In the genomic region with DNA sequence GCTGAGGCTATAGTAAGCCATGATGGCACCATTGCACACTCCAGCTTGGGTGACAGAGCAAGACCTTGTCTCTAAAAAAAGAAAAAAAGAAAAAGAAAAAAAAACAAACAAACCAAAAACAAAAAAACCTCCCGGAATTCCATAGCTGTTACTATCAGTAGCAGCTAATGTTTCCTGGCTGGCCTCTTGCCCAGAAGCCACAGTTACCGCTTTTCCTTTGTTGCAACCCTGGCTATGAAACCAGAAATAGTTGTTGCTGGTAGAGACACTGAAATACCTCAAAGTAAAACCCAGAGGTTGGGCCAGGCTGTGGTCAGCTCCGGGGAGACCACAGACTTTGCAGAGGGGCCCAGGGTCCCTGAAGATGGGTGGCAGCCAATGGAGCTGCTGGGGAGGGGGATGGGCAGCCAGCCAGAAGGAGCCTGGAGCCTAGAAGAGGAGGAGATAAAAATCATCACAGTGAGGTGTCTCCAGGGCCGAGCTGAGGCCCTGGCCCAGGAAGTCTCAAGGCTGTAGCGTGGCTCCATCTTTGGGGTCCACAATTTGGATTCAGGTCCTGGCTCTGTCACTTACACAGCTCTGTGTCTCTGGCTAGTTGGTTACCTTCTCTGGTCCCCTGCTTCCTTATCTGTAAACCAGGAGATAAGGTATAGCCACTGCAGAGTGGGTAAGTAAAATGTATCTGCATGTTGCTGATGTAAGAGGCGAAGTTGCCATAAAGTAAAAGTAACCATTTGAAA, we compare ENCODE assay signal across 1 cellular context.
TF ChIP-seq lines count a peak whose summit lies in the region.

No MANE protein-coding gene starts in this region.

TF ChIP-seq in K562, 482 proteins besides CTCF, POLR2A, EP300 and RAD21 (continued from another document and continues in another):
- TF ChIP-seq, protein P1, sequence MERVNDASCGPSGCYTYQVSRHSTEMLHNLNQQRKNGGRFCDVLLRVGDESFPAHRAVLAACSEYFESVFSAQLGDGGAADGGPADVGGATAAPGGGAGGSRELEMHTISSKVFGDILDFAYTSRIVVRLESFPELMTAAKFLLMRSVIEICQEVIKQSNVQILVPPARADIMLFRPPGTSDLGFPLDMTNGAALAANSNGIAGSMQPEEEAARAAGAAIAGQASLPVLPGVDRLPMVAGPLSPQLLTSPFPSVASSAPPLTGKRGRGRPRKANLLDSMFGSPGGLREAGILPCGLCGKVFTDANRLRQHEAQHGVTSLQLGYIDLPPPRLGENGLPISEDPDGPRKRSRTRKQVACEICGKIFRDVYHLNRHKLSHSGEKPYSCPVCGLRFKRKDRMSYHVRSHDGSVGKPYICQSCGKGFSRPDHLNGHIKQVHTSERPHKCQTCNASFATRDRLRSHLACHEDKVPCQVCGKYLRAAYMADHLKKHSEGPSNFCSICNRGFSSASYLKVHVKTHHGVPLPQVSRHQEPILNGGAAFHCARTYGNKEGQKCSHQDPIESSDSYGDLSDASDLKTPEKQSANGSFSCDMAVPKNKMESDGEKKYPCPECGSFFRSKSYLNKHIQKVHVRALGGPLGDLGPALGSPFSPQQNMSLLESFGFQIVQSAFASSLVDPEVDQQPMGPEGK (CRISPR knock-in tag; IDR thresholded peaks at IDR 0.05; ENCODE audit: borderline replicate concordance): no peak
- TF ChIP-seq MECOM (CRISPR knock-in tag; IDR thresholded peaks at IDR 0.05) (no peak), NCOA6 (IDR thresholded peaks at IDR 0.05) (no peak), CSDE1 (IDR thresholded peaks at IDR 0.05) (no peak), NFXL1 (CRISPR knock-in tag; IDR thresholded peaks at IDR 0.05) (no peak), GATAD2A (IDR thresholded peaks at IDR 0.05) (no peak), SMARCB1 (IDR thresholded peaks at IDR 0.05; ENCODE audit: insufficient read length, low read depth) (no peak), RNF2 (IDR thresholded peaks at IDR 0.05) (peak; percentile 84; the same call in 1 of the 2 replicates), ZNF57 (CRISPR knock-in tag; IDR thresholded peaks at IDR 0.05) (no peak), KDM1A (IDR thresholded peaks at IDR 0.05) (peak; percentile 61 to 79; a peak in 3 of 4 replicates), ZNF696 (CRISPR knock-in tag; conservative IDR thresholded peaks at IDR 0.05) (no peak), ZNF217 (CRISPR knock-in tag; IDR thresholded peaks at IDR 0.05) (no peak), POLR2B (IDR thresholded peaks at IDR 0.05; ENCODE audit: low read depth, partially characterized antibody) (peak; percentile 32), KAT2B (IDR thresholded peaks at IDR 0.05; ENCODE audit: low read depth, low read length) (no peak), ZKSCAN1 (IDR thresholded peaks at IDR 0.05; ENCODE audit: low read depth, low read length) (no peak), TRIM24 (IDR thresholded peaks at IDR 0.05) (no peak; a peak in 1 of 4 replicates), ZC3H11A (IDR thresholded peaks at IDR 0.05; ENCODE audit: low read depth, low read length) (no peak), RUNX1 (IDR thresholded peaks at IDR 0.05; ENCODE audit: low read depth) (no peak), EGR1 (conservative IDR thresholded peaks at IDR 0.05) (no peak), DMBX1 (CRISPR knock-in tag; IDR thresholded peaks at IDR 0.05; ENCODE audit: borderline replicate concordance) (no peak; the same call in 1 of the 2 replicates), ZFP1 (CRISPR knock-in tag; IDR thresholded peaks at IDR 0.05) (no peak), BCL6 (CRISPR knock-in tag; IDR thresholded peaks at IDR 0.05) (no peak), ZNF12 (CRISPR knock-in tag; IDR thresholded peaks at IDR 0.05) (no peak), SP2 (IDR thresholded peaks at IDR 0.05; ENCODE audit: extremely low read depth, low read depth, low read length, poor library complexity, severe bottlenecking) (no peak), RFX7 (CRISPR knock-in tag; IDR thresholded peaks at IDR 0.05) (no peak), MYC (IDR thresholded peaks at IDR 0.05; ENCODE audit: low read depth, low read length) (peak; percentile 47), MYC (CRISPR knock-in tag; IDR thresholded peaks at IDR 0.05; ENCODE audit: borderline replicate concordance, low read depth) (0 out of 2 replicates have a peak, but pooled peaks have one; percentile 45), NR2C2 (CRISPR knock-in tag; IDR thresholded peaks at IDR 0.05) (no peak), NR2C2 (tag; IDR thresholded peaks at IDR 0.05) (peak; percentile 56), TOE1 (IDR thresholded peaks at IDR 0.05; ENCODE audit: borderline replicate concordance) (0 out of 2 replicates have a peak, but pooled peaks have one; percentile 15), TOE1 (CRISPR knock-in tag; IDR thresholded peaks at IDR 0.05; ENCODE audit: borderline replicate concordance, low read depth) (no peak), MTF1 (CRISPR knock-in tag; IDR thresholded peaks at IDR 0.05; ENCODE audit: borderline replicate concordance) (no peak), TBP (optimal IDR thresholded peaks at IDR 0.05; ENCODE audit: low read depth, low read length) (no peak), NFIC (IDR thresholded peaks at IDR 0.05) (peak; percentile 95), KDM5B (IDR thresholded peaks at IDR 0.05; ENCODE audit: insufficient replicate concordance, low read depth, low read length) (peak; percentile 66), MTA3 (IDR thresholded peaks at IDR 0.05; ENCODE audit: borderline replicate concordance) (peak; percentile 73; the same call in 1 of the 2 replicates)
- TF ChIP-seq, protein P2, sequence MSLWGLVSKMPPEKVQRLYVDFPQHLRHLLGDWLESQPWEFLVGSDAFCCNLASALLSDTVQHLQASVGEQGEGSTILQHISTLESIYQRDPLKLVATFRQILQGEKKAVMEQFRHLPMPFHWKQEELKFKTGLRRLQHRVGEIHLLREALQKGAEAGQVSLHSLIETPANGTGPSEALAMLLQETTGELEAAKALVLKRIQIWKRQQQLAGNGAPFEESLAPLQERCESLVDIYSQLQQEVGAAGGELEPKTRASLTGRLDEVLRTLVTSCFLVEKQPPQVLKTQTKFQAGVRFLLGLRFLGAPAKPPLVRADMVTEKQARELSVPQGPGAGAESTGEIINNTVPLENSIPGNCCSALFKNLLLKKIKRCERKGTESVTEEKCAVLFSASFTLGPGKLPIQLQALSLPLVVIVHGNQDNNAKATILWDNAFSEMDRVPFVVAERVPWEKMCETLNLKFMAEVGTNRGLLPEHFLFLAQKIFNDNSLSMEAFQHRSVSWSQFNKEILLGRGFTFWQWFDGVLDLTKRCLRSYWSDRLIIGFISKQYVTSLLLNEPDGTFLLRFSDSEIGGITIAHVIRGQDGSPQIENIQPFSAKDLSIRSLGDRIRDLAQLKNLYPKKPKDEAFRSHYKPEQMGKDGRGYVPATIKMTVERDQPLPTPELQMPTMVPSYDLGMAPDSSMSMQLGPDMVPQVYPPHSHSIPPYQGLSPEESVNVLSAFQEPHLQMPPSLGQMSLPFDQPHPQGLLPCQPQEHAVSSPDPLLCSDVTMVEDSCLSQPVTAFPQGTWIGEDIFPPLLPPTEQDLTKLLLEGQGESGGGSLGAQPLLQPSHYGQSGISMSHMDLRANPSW (CRISPR knock-in tag; IDR thresholded peaks at IDR 0.05): no peak
- TF ChIP-seq, protein P3, sequence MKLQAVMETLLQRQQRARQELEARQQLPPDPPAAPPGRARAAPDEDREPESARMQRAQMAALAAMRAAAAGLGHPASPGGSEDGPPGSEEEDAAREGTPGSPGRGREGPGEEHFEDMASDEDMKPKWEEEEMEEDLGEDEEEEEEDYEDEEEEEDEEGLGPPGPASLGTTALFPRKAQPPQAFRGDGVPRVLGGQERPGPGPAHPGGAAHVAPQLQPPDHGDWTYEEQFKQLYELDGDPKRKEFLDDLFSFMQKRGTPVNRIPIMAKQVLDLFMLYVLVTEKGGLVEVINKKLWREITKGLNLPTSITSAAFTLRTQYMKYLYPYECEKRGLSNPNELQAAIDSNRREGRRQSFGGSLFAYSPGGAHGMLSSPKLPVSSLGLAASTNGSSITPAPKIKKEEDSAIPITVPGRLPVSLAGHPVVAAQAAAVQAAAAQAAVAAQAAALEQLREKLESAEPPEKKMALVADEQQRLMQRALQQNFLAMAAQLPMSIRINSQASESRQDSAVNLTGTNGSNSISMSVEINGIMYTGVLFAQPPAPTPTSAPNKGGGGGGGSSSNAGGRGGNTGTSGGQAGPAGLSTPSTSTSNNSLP (IDR thresholded peaks at IDR 0.05; ENCODE audit: borderline replicate concordance, low read depth, low read length): no peak
- TF ChIP-seq, protein P4, sequence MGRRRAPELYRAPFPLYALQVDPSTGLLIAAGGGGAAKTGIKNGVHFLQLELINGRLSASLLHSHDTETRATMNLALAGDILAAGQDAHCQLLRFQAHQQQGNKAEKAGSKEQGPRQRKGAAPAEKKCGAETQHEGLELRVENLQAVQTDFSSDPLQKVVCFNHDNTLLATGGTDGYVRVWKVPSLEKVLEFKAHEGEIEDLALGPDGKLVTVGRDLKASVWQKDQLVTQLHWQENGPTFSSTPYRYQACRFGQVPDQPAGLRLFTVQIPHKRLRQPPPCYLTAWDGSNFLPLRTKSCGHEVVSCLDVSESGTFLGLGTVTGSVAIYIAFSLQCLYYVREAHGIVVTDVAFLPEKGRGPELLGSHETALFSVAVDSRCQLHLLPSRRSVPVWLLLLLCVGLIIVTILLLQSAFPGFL (CRISPR knock-in tag; IDR thresholded peaks at IDR 0.05): no peak
- TF ChIP-seq, protein P5, sequence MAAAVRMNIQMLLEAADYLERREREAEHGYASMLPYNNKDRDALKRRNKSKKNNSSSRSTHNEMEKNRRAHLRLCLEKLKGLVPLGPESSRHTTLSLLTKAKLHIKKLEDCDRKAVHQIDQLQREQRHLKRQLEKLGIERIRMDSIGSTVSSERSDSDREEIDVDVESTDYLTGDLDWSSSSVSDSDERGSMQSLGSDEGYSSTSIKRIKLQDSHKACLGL (CRISPR knock-in tag; IDR thresholded peaks at IDR 0.05; ENCODE audit: borderline replicate concordance, poor library complexity, severe bottlenecking): no peak
- TF ChIP-seq, protein P6, sequence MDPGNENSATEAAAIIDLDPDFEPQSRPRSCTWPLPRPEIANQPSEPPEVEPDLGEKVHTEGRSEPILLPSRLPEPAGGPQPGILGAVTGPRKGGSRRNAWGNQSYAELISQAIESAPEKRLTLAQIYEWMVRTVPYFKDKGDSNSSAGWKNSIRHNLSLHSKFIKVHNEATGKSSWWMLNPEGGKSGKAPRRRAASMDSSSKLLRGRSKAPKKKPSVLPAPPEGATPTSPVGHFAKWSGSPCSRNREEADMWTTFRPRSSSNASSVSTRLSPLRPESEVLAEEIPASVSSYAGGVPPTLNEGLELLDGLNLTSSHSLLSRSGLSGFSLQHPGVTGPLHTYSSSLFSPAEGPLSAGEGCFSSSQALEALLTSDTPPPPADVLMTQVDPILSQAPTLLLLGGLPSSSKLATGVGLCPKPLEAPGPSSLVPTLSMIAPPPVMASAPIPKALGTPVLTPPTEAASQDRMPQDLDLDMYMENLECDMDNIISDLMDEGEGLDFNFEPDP (CRISPR knock-in tag; IDR thresholded peaks at IDR 0.05): no peak
- TF ChIP-seq, protein P7, sequence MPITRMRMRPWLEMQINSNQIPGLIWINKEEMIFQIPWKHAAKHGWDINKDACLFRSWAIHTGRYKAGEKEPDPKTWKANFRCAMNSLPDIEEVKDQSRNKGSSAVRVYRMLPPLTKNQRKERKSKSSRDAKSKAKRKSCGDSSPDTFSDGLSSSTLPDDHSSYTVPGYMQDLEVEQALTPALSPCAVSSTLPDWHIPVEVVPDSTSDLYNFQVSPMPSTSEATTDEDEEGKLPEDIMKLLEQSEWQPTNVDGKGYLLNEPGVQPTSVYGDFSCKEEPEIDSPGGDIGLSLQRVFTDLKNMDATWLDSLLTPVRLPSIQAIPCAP (CRISPR knock-in tag; IDR thresholded peaks at IDR 0.05; ENCODE audit: borderline replicate concordance): no peak
- TF ChIP-seq, protein P8, sequence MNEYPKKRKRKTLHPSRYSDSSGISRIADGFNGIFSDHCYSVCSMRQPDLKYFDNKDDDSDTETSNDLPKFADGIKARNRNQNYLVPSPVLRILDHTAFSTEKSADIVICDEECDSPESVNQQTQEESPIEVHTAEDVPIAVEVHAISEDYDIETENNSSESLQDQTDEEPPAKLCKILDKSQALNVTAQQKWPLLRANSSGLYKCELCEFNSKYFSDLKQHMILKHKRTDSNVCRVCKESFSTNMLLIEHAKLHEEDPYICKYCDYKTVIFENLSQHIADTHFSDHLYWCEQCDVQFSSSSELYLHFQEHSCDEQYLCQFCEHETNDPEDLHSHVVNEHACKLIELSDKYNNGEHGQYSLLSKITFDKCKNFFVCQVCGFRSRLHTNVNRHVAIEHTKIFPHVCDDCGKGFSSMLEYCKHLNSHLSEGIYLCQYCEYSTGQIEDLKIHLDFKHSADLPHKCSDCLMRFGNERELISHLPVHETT (CRISPR knock-in tag; conservative IDR thresholded peaks at IDR 0.05 in 1 of 2, IDR thresholded peaks at IDR 0.05 in 1 of 2): peak in 1 of 2 experiments; percentile 43; a peak in 1 of 4 replicates
- TF ChIP-seq, protein P9, sequence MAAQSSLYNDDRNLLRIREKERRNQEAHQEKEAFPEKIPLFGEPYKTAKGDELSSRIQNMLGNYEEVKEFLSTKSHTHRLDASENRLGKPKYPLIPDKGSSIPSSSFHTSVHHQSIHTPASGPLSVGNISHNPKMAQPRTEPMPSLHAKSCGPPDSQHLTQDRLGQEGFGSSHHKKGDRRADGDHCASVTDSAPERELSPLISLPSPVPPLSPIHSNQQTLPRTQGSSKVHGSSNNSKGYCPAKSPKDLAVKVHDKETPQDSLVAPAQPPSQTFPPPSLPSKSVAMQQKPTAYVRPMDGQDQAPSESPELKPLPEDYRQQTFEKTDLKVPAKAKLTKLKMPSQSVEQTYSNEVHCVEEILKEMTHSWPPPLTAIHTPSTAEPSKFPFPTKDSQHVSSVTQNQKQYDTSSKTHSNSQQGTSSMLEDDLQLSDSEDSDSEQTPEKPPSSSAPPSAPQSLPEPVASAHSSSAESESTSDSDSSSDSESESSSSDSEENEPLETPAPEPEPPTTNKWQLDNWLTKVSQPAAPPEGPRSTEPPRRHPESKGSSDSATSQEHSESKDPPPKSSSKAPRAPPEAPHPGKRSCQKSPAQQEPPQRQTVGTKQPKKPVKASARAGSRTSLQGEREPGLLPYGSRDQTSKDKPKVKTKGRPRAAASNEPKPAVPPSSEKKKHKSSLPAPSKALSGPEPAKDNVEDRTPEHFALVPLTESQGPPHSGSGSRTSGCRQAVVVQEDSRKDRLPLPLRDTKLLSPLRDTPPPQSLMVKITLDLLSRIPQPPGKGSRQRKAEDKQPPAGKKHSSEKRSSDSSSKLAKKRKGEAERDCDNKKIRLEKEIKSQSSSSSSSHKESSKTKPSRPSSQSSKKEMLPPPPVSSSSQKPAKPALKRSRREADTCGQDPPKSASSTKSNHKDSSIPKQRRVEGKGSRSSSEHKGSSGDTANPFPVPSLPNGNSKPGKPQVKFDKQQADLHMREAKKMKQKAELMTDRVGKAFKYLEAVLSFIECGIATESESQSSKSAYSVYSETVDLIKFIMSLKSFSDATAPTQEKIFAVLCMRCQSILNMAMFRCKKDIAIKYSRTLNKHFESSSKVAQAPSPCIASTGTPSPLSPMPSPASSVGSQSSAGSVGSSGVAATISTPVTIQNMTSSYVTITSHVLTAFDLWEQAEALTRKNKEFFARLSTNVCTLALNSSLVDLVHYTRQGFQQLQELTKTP (IDR thresholded peaks at IDR 0.05; ENCODE audit: low read depth in 1 of 2, partially characterized antibody in 2 of 2): no peak
- TF ChIP-seq, protein P10, sequence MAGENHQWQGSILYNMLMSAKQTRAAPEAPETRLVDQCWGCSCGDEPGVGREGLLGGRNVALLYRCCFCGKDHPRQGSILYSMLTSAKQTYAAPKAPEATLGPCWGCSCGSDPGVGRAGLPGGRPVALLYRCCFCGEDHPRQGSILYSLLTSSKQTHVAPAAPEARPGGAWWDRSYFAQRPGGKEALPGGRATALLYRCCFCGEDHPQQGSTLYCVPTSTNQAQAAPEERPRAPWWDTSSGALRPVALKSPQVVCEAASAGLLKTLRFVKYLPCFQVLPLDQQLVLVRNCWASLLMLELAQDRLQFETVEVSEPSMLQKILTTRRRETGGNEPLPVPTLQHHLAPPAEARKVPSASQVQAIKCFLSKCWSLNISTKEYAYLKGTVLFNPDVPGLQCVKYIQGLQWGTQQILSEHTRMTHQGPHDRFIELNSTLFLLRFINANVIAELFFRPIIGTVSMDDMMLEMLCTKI (IDR thresholded peaks at IDR 0.05; ENCODE audit: partially characterized antibody): no peak
